In genomic region chr1:160913229-160913628, GRCh38 we compare ENCODE assay signal across 16 cellular contexts. TPM values are rescaled to one million over a fixed set of nuclear protein-coding genes. Genes with fewer than 3 reads are reported as not detected.
DNase-seq lines count a peak whose midpoint lies in the region; ATAC-seq and TF ChIP-seq lines count a peak whose summit lies in the region.
"Not testable (repeated sequence)": the region's sequence is repeated elsewhere in the genome, so short reads cannot be mapped to it uniquely, and the experiment has no call there.
"Had no signal": no experiment of that assay in that cellular context is flagged by ENCODE, and none has a peak within 500 bp of the region (broad histone marks: within the 10 kb centered on the region; RNA-seq: fewer than 3 reads in every experiment).

No MANE protein-coding gene starts in this region.

- H3K36me3 Mint-ChIP-seq in progenitor cell of endocrine pancreas (ENCODE audit: insufficient read depth) = not testable (repeated sequence)

- H3K27me3 ChIP-seq in HAP-1 (ENCODE audit: low read depth); hepatocyte; lower lobe of right lung (ENCODE audit: low read depth): not testable (repeated sequence)

- intact Hi-C loops in lower lobe of right lung (cut with DNase I) = not testable (repeated sequence)

- H3K9me3 ChIP-seq in HAP-1; hepatocyte (ENCODE audit: low read depth); lower lobe of right lung: not testable (repeated sequence)

- H3K27ac ChIP-seq in hepatocyte = peak overlapping the region; percentile 89
- not testable (repeated sequence) for H3K27ac ChIP-seq in lower lobe of right lung

- not testable (repeated sequence) for H3K9me3 Mint-ChIP-seq in progenitor cell of endocrine pancreas (ENCODE audit: low read depth)

- not testable (repeated sequence) for H3K4me3 ChIP-seq in HAP-1, hepatocyte, lower lobe of right lung

- H3K27ac Mint-ChIP-seq in progenitor cell of endocrine pancreas = peak overlapping the region; percentile 71

- not testable (repeated sequence) for H3K4me2 ChIP-seq in hepatocyte

- not testable (repeated sequence) for TF ChIP-seq CTCF in hepatocyte (IDR thresholded peaks at IDR 0.05; ENCODE audit: poor library complexity); lower lobe of right lung (IDR thresholded peaks at IDR 0.05); progenitor cell of endocrine pancreas (IDR thresholded peaks at IDR 0.05; ENCODE audit: unreplicated experiment)

- H3K4me3 Mint-ChIP-seq in progenitor cell of endocrine pancreas (ENCODE audit: low read depth) = not testable (repeated sequence)

- not testable (repeated sequence) for H3K9me2 ChIP-seq in hepatocyte (replicated peaks; ENCODE audit: insufficient read depth)

- in situ Hi-C loops in HAP-1 (cut with MboI; ENCODE audit: low sequenced_read_pairs) = not testable (repeated sequence)

- not testable (repeated sequence) for H3K36me3 ChIP-seq in HAP-1 (replicated peaks); hepatocyte (replicated peaks; ENCODE audit: insufficient read depth, low read depth); lower lobe of right lung

- not testable (repeated sequence) for H2AFZ ChIP-seq in hepatocyte

- 59% methylated on average over 6 of the region's 6 CpGs for WGBS in hepatocyte (ENCODE audit: low lambda C conversion rate, missing lambda C conversion rate)

- DNase-seq in ELF-1 (ENCODE audit: low read depth, low spot score) = peak; percentile 28
- peak; percentile 3 to 26 for DNase-seq in HAP-1 (ENCODE audit: low spot score in 2 of 2)
- DNase-seq in NCI-H82 treated with DMSO at 0.1 percent for 48 hours (lab: John Stamatoyannopoulos, UW; ENCODE audit: unreplicated experiment) = peak; percentile 80
- DNase-seq in amniotic epithelial cell (ENCODE audit: low read depth) = peak; percentile 73
- DNase-seq in hepatocyte (ENCODE audit: low spot score); lower lobe of right lung; progenitor cell of endocrine pancreas (ENCODE audit: low spot score, unreplicated experiment): not testable (repeated sequence)

- not testable (repeated sequence) for H3K4me1 ChIP-seq in HAP-1
- H3K4me1 ChIP-seq in hepatocyte (ENCODE audit: insufficient read depth) (peaks cover 16% of the 10 kb centered on the region), lower lobe of right lung (peaks cover 21% of the 10 kb centered on the region)

- H4K20me1 ChIP-seq in hepatocyte (ENCODE audit: insufficient read depth, poor library complexity, severe bottlenecking) = not testable (repeated sequence)

- peak; percentile 50 to 55 for ATAC-seq in lower lobe of right lung

- not testable (repeated sequence) for H3K27me3 Mint-ChIP-seq in progenitor cell of endocrine pancreas

- peaks cover 21% of the 10 kb centered on the region for H3K4me1 Mint-ChIP-seq in progenitor cell of endocrine pancreas (ENCODE audit: low read depth)

- H3K79me2 ChIP-seq in hepatocyte = not testable (repeated sequence)

RNA-seq across cellular contexts. Expression of gene ITLN1, which starts 28.2 kb away (rescaled TPM):
- 9.0 and 11.3 TPM in 2 replicates for total RNA-seq in hepatocyte
- 7.4 and 34.9 TPM in 2 replicates for polyA plus RNA-seq in hepatocyte
- total RNA-seq in lower lobe of right lung = 2.7 TPM
- total RNA-seq in progenitor cell of endocrine pancreas = 0.33 TPM in 1 of 2 replicates, not detected in the other
- total RNA-seq: Calu3; CD4-positive, alpha-beta T cell; CD8-positive, alpha-beta memory T cell; H1; H7; HFFc6 had no signal
- polyA plus RNA-seq: A549; CD8-positive, alpha-beta memory T cell; H1 had no signal

RNA-seq across cellular contexts. Expression of gene ITLN2, which starts 41.4 kb away (rescaled TPM):
- total RNA-seq in hepatocyte (1.3 and 1.4 TPM in 2 replicates), lower lobe of right lung (30.7 TPM), progenitor cell of endocrine pancreas (1.2 and 1.8 TPM in 2 replicates)
- polyA plus RNA-seq in hepatocyte = 1.7 and 3.6 TPM in 2 replicates
- total RNA-seq: Calu3; CD4-positive, alpha-beta T cell; CD8-positive, alpha-beta memory T cell; Daoy; HFFc6 had no signal
- polyA plus RNA-seq: CD14-positive monocyte; CD8-positive, alpha-beta memory T cell had no signal

RNA-seq across cellular contexts. Expression of gene CD244, which starts 50.5 kb away (rescaled TPM):
- total RNA-seq in hepatocyte (0.47 and 0.48 TPM in 2 replicates), lower lobe of right lung (4.5 TPM), progenitor cell of endocrine pancreas (not detected in 2 replicates)
- polyA plus RNA-seq in hepatocyte = 1.1 and 1.2 TPM in 2 replicates
- total RNA-seq: Calu3, Daoy, H1, H7, HFFc6 had no signal
- polyA plus RNA-seq: H1 had no signal

Comparison
In these comparisons a context has a peak if more than half of its experiments do, and no peak if none do; other contexts are left out.
1. RNA of gene ITLN2, which starts 41.4 kb away (total RNA-seq): 30.7 TPM in lower lobe of right lung (single experiment); 1.3 to 1.4 TPM in hepatocyte and 1.2 to 1.8 TPM in progenitor cell of endocrine pancreas; every median in the first group is over 10 times any median in the second.